In the genomic region with DNA sequence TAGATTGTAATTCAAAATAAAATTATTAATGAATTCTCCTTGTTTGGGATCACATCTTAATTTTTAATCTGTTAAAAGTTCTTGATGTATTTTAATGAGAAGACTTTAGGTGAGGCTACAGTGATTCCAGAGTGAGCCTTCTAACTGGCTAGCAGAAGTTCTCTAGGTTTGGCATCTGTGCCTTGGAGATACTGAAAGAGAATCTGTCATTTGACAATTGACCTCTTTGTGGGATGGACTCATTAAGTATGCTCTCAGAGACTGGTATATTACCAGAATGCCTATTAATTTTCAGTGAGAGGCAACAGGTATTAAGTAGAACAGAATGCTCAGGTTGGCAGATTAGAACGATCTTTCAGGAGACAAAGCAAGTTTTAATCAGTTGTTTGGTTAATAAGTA, we compare ENCODE assay signal across 29 cellular contexts.
"Had no signal": no experiment of that assay in that cellular context is flagged by ENCODE, and none has a peak within 500 bp of the region (broad histone marks: within the 10 kb centered on the region; RNA-seq: fewer than 3 reads in every experiment).

No MANE protein-coding gene starts in this region.

- H3K27ac Mint-ChIP-seq: activated CD4-positive, alpha-beta memory T cell treated with anti-CD3 and anti-CD28 coated beads for 36 hours; activated CD4-positive, alpha-beta T cell treated with anti-CD3 and anti-CD28 coated beads, Interleukin-2, amount 10 ng/mL, durations not matched to agents 24 days and 14 days; activated naive CD4-positive, alpha-beta T cell treated with anti-CD3 and anti-CD28 coated beads, Interleukin-2, amount 10 ng/mL, durations not matched to agents 7 days and 5 days; activated T-cell treated with anti-CD3 and anti-CD28 coated beads, Interleukin-2, amount 50 U/mL, for 24 hours; T-helper 2 cell treated with Interferon-gamma antibody and Interleukin-4, amounts not matched to agents 5 μg/mL and 100 μg/mL, for 36 hours had no signal

- DNase-seq: activated CD4-positive, alpha-beta memory T cell treated with anti-CD3 and anti-CD28 coated beads for 36 hours; activated CD4-positive, alpha-beta T cell treated with anti-CD3 and anti-CD28 coated beads, Interleukin-2, amount 10 ng/mL, durations not matched to agents 24 days and 14 days; activated CD8-positive, alpha-beta memory T cell treated with anti-CD3 and anti-CD28 coated beads, Interleukin-2, amount 50 U/mL, for 4 hours; activated gamma-delta T cell; activated naive CD4-positive, alpha-beta T cell treated with anti-CD3 and anti-CD28 coated beads, Interleukin-2, amount 10 ng/mL, durations not matched to agents 7 days and 5 days; activated T-cell treated with anti-CD3 and anti-CD28 coated beads, Interleukin-2, amount 50 U/mL, for 24 hours; amniotic stem cell; brain microvascular endothelial cell; foreskin keratinocyte; kidney; left colon; mammary epithelial cell; midbrain; naive thymus-derived CD8-positive, alpha-beta T cell; ovary; sigmoid colon; small intestine; stimulated activated CD4-positive, alpha-beta T cell treated with anti-CD3 and anti-CD28 coated beads, Interleukin-15, amount 100 ng/mL, for 24 hours; stimulated activated CD4-positive, alpha-beta T cell treated with anti-CD3 and anti-CD28 coated beads, Interleukin-2, amount 100 ng/mL, for 24 hours; stimulated activated naive CD4-positive, alpha-beta T cell; T-helper 1 cell had no signal

- H3K4me1 ChIP-seq: prostate gland, sigmoid colon had no signal

- H3K36me3 ChIP-seq: ovary had no signal

- H3K27ac ChIP-seq: brain microvascular endothelial cell, coronary artery, esophagus muscularis mucosa, foreskin keratinocyte, neutrophil, ovary, prostate gland, sigmoid colon, tibial nerve, VCaP had no signal

- H3K4me3 ChIP-seq: coronary artery, esophagus muscularis mucosa, ovary, prostate gland, sigmoid colon, tibial nerve had no signal

- H3K9me3 Mint-ChIP-seq: activated CD4-positive, alpha-beta memory T cell treated with anti-CD3 and anti-CD28 coated beads for 36 hours; activated CD4-positive, alpha-beta T cell treated with anti-CD3 and anti-CD28 coated beads, Interleukin-2, amount 10 ng/mL, durations not matched to agents 24 days and 14 days; activated naive CD4-positive, alpha-beta T cell treated with anti-CD3 and anti-CD28 coated beads, Interleukin-2, amount 10 ng/mL, durations not matched to agents 7 days and 5 days; activated T-cell treated with anti-CD3 and anti-CD28 coated beads, Interleukin-2, amount 50 U/mL, for 24 hours; naive thymus-derived CD8-positive, alpha-beta T cell; T-helper 2 cell treated with Interferon-gamma antibody and Interleukin-4, amounts not matched to agents 5 μg/mL and 100 μg/mL, for 36 hours had no signal

- ATAC-seq: activated CD4-positive, CD25-positive, alpha-beta regulatory T cell treated with anti-CD3 and anti-CD28 coated beads, Interleukin-2, amount 50 U/mL, for 24 hours; foreskin keratinocyte; left colon; naive thymus-derived CD8-positive, alpha-beta T cell had no signal

- H3K9me3 ChIP-seq: esophagus muscularis mucosa, neutrophil, ovary, prostate gland, sigmoid colon, tibial nerve had no signal

- H3K27me3 ChIP-seq: brain microvascular endothelial cell, esophagus muscularis mucosa, foreskin keratinocyte, neutrophil, ovary, sigmoid colon, tibial nerve had no signal

- H3K4me3 Mint-ChIP-seq: activated CD4-positive, alpha-beta memory T cell treated with anti-CD3 and anti-CD28 coated beads for 36 hours; activated CD4-positive, alpha-beta T cell treated with anti-CD3 and anti-CD28 coated beads, Interleukin-2, amount 10 ng/mL, durations not matched to agents 24 days and 14 days; activated naive CD4-positive, alpha-beta T cell treated with anti-CD3 and anti-CD28 coated beads, Interleukin-2, amount 10 ng/mL, durations not matched to agents 7 days and 5 days; activated T-cell treated with anti-CD3 and anti-CD28 coated beads, Interleukin-2, amount 50 U/mL, for 24 hours; naive thymus-derived CD8-positive, alpha-beta T cell; T-helper 2 cell treated with Interferon-gamma antibody and Interleukin-4, amounts not matched to agents 5 μg/mL and 100 μg/mL, for 36 hours had no signal

- H3K27me3 Mint-ChIP-seq: activated CD4-positive, alpha-beta memory T cell treated with anti-CD3 and anti-CD28 coated beads for 36 hours; activated CD4-positive, alpha-beta T cell treated with anti-CD3 and anti-CD28 coated beads, Interleukin-2, amount 10 ng/mL, durations not matched to agents 24 days and 14 days; activated naive CD4-positive, alpha-beta T cell treated with anti-CD3 and anti-CD28 coated beads, Interleukin-2, amount 10 ng/mL, durations not matched to agents 7 days and 5 days; activated T-cell treated with anti-CD3 and anti-CD28 coated beads, Interleukin-2, amount 50 U/mL, for 24 hours; naive thymus-derived CD8-positive, alpha-beta T cell had no signal
